Comparison of ENCODE assay signal across 10 cellular contexts in genomic region chr10:20598590-20598989, GRCh38.
DNase-seq lines count a peak whose midpoint lies in the region; ATAC-seq, FAIRE-seq and TF ChIP-seq lines count a peak whose summit lies in the region.
"Had no signal": no experiment of that assay in that cellular context is flagged by ENCODE, and none has a peak within 500 bp of the region (broad histone marks: within the 10 kb centered on the region; RNA-seq: fewer than 3 reads in every experiment).

No MANE protein-coding gene starts in this region.

- H3K4me1 ChIP-seq in SJCRH30 = peaks cover 35% of the 10 kb centered on the region
- no peaks in the 10 kb centered on the region for H3K4me1 ChIP-seq in pancreas

- H3K36me3 ChIP-seq in SJCRH30 = no peaks in the 10 kb centered on the region
- H3K36me3 ChIP-seq in pancreas = no peaks in the 10 kb centered on the region

- ATAC-seq in pancreas = peak in 3 of 4 donors; percentile 17 to 60 (median 57)
- no peak for ATAC-seq in GM18520 (IDR thresholded peaks at IDR 0.05; ENCODE audit: unreplicated experiment)

- peak; percentile 48 for DNase-seq in Caki2 (ENCODE audit: low read depth)
- DNase-seq in SJCRH30 = peak; percentile 94 to 95
- DNase-seq in glutamatergic neuron = peak; percentile 41
- peak in 1 of 6 donors; percentile 17 for DNase-seq in pancreas
- no peak for DNase-seq in NCI-H2107 (lab: John Stamatoyannopoulos, UW)
- no peak for DNase-seq in SK-N-DZ (ENCODE audit: low spot score)
- DNase-seq in NCI-H128 (lab: John Stamatoyannopoulos, UW; ENCODE audit: unreplicated experiment) = no peak
- DNase-seq: NCI-H187 had no signal

- H3K27me3 ChIP-seq in SJCRH30 (no peaks in the 10 kb centered on the region), pancreas (no peaks in the 10 kb centered on the region)

- FAIRE-seq in pancreas (lab: Jason Lieb, UNC) = no peak
- FAIRE-seq: TTC549 had no signal

- H3K36me3 Mint-ChIP-seq in glutamatergic neuron (ENCODE audit: unreplicated experiment) = no peaks in the 10 kb centered on the region

- in situ Hi-C loops in Caki2 (cut with HindIII; ENCODE audit: low pct_unique_long_range_greater_than_20kb, low sequenced_read_pairs) = no loop called here

- no peaks in the 10 kb centered on the region for H3K27me3 Mint-ChIP-seq in glutamatergic neuron (ENCODE audit: unreplicated experiment)

- no peaks in the 10 kb centered on the region for H3K9me3 ChIP-seq in SJCRH30 (replicated peaks)
- H3K9me3 ChIP-seq in pancreas = no peaks in the 10 kb centered on the region

- 41 to 56% methylated on average over 3 of the region's 3 CpGs for WGBS in pancreas, 2 donors

- H3K27ac Mint-ChIP-seq in glutamatergic neuron (ENCODE audit: unreplicated experiment) = no peak overlapping the region

- no peak overlapping the region for H3K4me3 ChIP-seq in SJCRH30
- H3K4me3 ChIP-seq in pancreas = no peak overlapping the region

- H3K27ac ChIP-seq in SJCRH30 = peak overlapping the region; percentile 73
- H3K27ac ChIP-seq in pancreas = no peak overlapping the region

- intact Hi-C loops in pancreas (cut with DNase I) = no loop called here

- TF ChIP-seq CTCF in glutamatergic neuron (IDR thresholded peaks at IDR 0.05; ENCODE audit: partially characterized antibody, unreplicated experiment) (no peak), pancreas (IDR thresholded peaks at IDR 0.05) (no peak)

- H3K4me1 Mint-ChIP-seq in glutamatergic neuron (ENCODE audit: low read depth, unreplicated experiment) = no peaks in the 10 kb centered on the region

- H3K4me3 Mint-ChIP-seq in glutamatergic neuron (ENCODE audit: unreplicated experiment) = no peak overlapping the region

- no peaks in the 10 kb centered on the region for H3K9me3 Mint-ChIP-seq in glutamatergic neuron (ENCODE audit: unreplicated experiment)

Comparison
In these comparisons a context has a peak if more than half of its experiments do, and no peak if none do; other contexts are left out.
1. DNase-seq: peak in Caki2 (single experiment), SJCRH30 (2 of 2) and glutamatergic neuron (single experiment); none in NCI-H2107 (single experiment), SK-N-DZ (single experiment) and NCI-H128 (single experiment).